Comparison of ENCODE assay signal across 1 cellular context in the genomic region with DNA sequence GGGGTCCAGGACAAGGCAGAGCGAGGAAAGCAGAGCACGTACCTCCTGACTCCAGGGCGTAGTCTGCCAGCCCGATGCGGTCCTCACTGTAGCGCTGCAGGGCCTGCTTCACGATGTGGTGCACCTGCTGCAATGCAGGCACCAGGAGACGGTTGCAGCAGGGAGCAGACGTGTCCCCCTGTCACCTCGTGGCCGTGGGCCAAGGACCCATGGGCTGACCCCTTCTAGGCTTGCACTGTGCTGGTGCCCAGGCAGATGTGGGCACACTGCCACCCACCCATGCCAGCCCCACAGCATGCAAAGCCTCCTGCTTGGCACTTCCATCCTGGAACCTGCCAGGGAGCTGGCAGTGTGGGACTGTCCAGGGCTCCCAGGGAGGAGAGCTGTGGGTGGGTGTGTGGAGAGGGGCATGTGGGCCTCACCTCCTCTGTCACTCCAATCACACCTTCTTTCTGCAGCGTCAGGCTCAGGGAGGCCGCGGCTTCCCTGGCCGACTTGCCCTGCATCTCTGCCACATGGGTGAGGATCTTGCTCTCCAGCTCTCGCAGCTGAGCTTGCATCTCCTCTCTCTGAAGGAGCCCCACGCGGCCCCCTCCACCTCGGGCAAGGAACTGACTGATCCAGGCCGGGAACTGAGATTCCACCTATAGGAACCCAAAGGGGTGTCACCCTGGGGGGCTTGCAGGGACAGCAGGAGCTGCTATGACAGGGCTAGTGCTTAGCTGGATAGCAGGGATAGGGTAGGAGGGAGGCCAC.
TF ChIP-seq lines count a peak whose summit lies in the region.

No MANE protein-coding gene starts in this region.

TF ChIP-seq in GM12878, 131 proteins besides CTCF, POLR2A, EP300 and RAD21:
- TF ChIP-seq EGR1 (IDR thresholded peaks at IDR 0.05; ENCODE audit: borderline replicate concordance in 1 of 2, low read depth in 2 of 2, low read length in 2 of 2) (no peak), SMAD5 (IDR thresholded peaks at IDR 0.05; ENCODE audit: low read depth) (no peak), ZNF384 (IDR thresholded peaks at IDR 0.05; ENCODE audit: borderline replicate concordance, low read depth, low read length) (no peak), SMAD1 (IDR thresholded peaks at IDR 0.05; ENCODE audit: low read depth, partially characterized antibody) (no peak), SRF (IDR thresholded peaks at IDR 0.05; ENCODE audit: low read depth in 2 of 2, low read length in 2 of 2) (no peak), SIX5 (IDR thresholded peaks at IDR 0.05; ENCODE audit: low read depth, low read length, severe bottlenecking) (no peak), HDAC6 (IDR thresholded peaks at IDR 0.05; ENCODE audit: unreplicated experiment) (no peak)
- TF ChIP-seq, protein P1, sequence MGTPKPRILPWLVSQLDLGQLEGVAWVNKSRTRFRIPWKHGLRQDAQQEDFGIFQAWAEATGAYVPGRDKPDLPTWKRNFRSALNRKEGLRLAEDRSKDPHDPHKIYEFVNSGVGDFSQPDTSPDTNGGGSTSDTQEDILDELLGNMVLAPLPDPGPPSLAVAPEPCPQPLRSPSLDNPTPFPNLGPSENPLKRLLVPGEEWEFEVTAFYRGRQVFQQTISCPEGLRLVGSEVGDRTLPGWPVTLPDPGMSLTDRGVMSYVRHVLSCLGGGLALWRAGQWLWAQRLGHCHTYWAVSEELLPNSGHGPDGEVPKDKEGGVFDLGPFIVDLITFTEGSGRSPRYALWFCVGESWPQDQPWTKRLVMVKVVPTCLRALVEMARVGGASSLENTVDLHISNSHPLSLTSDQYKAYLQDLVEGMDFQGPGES (IDR thresholded peaks at IDR 0.05): no peak
- TF ChIP-seq, protein P2, sequence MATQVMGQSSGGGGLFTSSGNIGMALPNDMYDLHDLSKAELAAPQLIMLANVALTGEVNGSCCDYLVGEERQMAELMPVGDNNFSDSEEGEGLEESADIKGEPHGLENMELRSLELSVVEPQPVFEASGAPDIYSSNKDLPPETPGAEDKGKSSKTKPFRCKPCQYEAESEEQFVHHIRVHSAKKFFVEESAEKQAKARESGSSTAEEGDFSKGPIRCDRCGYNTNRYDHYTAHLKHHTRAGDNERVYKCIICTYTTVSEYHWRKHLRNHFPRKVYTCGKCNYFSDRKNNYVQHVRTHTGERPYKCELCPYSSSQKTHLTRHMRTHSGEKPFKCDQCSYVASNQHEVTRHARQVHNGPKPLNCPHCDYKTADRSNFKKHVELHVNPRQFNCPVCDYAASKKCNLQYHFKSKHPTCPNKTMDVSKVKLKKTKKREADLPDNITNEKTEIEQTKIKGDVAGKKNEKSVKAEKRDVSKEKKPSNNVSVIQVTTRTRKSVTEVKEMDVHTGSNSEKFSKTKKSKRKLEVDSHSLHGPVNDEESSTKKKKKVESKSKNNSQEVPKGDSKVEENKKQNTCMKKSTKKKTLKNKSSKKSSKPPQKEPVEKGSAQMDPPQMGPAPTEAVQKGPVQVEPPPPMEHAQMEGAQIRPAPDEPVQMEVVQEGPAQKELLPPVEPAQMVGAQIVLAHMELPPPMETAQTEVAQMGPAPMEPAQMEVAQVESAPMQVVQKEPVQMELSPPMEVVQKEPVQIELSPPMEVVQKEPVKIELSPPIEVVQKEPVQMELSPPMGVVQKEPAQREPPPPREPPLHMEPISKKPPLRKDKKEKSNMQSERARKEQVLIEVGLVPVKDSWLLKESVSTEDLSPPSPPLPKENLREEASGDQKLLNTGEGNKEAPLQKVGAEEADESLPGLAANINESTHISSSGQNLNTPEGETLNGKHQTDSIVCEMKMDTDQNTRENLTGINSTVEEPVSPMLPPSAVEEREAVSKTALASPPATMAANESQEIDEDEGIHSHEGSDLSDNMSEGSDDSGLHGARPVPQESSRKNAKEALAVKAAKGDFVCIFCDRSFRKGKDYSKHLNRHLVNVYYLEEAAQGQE (IDR thresholded peaks at IDR 0.05; ENCODE audit: low read depth, low read length): no peak
- TF ChIP-seq, protein P3, sequence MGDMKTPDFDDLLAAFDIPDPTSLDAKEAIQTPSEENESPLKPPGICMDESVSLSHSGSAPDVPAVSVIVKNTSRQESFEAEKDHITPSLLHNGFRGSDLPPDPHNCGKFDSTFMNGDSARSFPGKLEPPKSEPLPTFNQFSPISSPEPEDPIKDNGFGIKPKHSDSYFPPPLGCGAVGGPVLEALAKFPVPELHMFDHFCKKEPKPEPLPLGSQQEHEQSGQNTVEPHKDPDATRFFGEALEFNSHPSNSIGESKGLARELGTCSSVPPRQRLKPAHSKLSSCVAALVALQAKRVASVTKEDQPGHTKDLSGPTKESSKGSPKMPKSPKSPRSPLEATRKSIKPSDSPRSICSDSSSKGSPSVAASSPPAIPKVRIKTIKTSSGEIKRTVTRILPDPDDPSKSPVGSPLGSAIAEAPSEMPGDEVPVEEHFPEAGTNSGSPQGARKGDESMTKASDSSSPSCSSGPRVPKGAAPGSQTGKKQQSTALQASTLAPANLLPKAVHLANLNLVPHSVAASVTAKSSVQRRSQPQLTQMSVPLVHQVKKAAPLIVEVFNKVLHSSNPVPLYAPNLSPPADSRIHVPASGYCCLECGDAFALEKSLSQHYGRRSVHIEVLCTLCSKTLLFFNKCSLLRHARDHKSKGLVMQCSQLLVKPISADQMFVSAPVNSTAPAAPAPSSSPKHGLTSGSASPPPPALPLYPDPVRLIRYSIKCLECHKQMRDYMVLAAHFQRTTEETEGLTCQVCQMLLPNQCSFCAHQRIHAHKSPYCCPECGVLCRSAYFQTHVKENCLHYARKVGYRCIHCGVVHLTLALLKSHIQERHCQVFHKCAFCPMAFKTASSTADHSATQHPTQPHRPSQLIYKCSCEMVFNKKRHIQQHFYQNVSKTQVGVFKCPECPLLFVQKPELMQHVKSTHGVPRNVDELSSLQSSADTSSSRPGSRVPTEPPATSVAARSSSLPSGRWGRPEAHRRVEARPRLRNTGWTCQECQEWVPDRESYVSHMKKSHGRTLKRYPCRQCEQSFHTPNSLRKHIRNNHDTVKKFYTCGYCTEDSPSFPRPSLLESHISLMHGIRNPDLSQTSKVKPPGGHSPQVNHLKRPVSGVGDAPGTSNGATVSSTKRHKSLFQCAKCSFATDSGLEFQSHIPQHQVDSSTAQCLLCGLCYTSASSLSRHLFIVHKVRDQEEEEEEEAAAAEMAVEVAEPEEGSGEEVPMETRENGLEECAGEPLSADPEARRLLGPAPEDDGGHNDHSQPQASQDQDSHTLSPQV (IDR thresholded peaks at IDR 0.05): no peak
- TF ChIP-seq, protein P4, sequence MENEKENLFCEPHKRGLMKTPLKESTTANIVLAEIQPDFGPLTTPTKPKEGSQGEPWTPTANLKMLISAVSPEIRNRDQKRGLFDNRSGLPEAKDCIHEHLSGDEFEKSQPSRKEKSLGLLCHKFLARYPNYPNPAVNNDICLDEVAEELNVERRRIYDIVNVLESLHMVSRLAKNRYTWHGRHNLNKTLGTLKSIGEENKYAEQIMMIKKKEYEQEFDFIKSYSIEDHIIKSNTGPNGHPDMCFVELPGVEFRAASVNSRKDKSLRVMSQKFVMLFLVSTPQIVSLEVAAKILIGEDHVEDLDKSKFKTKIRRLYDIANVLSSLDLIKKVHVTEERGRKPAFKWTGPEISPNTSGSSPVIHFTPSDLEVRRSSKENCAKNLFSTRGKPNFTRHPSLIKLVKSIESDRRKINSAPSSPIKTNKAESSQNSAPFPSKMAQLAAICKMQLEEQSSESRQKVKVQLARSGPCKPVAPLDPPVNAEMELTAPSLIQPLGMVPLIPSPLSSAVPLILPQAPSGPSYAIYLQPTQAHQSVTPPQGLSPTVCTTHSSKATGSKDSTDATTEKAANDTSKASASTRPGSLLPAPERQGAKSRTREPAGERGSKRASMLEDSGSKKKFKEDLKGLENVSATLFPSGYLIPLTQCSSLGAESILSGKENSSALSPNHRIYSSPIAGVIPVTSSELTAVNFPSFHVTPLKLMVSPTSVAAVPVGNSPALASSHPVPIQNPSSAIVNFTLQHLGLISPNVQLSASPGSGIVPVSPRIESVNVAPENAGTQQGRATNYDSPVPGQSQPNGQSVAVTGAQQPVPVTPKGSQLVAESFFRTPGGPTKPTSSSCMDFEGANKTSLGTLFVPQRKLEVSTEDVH (IDR thresholded peaks at IDR 0.05; ENCODE audit: low read depth, partially characterized antibody): no peak
- TF ChIP-seq, protein P5, sequence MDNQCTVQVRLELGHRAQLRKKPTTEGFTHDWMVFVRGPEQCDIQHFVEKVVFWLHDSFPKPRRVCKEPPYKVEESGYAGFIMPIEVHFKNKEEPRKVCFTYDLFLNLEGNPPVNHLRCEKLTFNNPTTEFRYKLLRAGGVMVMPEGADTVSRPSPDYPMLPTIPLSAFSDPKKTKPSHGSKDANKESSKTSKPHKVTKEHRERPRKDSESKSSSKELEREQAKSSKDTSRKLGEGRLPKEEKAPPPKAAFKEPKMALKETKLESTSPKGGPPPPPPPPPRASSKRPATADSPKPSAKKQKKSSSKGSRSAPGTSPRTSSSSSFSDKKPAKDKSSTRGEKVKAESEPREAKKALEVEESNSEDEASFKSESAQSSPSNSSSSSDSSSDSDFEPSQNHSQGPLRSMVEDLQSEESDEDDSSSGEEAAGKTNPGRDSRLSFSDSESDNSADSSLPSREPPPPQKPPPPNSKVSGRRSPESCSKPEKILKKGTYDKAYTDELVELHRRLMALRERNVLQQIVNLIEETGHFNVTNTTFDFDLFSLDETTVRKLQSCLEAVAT (IDR thresholded peaks at IDR 0.05): no peak
- TF ChIP-seq, protein P6, sequence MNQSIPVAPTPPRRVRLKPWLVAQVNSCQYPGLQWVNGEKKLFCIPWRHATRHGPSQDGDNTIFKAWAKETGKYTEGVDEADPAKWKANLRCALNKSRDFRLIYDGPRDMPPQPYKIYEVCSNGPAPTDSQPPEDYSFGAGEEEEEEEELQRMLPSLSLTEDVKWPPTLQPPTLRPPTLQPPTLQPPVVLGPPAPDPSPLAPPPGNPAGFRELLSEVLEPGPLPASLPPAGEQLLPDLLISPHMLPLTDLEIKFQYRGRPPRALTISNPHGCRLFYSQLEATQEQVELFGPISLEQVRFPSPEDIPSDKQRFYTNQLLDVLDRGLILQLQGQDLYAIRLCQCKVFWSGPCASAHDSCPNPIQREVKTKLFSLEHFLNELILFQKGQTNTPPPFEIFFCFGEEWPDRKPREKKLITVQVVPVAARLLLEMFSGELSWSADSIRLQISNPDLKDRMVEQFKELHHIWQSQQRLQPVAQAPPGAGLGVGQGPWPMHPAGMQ (IDR thresholded peaks at IDR 0.05; ENCODE audit: borderline replicate concordance): no peak
